In the genomic region with DNA sequence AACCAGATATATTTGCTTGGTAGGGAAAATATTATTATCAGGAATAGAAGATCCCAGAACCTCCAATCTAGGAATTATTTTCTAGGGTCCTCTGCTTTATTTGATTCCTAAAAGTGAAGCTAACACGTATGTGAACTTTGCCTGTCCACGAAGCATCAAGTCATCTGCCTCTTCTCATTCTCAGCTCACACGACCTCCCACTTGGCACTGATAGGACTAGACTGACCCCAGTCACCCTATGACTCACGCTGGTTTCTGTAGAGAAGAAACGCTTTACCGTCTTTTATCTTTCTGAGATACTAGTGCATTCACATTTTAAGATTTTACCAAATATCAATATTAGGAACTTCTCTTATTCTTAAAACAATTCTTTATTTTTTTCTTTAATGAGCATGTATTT, we compare ENCODE assay signal across 10 cellular contexts. TPM values are rescaled to one million over a fixed set of nuclear protein-coding genes. Genes with fewer than 3 reads are reported as not detected.
"Had no signal": no experiment of that assay in that cellular context is flagged by ENCODE, and none has a peak within 500 bp of the region (broad histone marks: within the 10 kb centered on the region; RNA-seq: fewer than 3 reads in every experiment).

No MANE protein-coding gene starts in this region.

- H3K27ac ChIP-seq: HL-60 had no signal

- H3K27ac Mint-ChIP-seq: GM23338, H9 had no signal

- FAIRE-seq: H1, H54, HepG2 had no signal

- H3K9me3 Mint-ChIP-seq: GM23338 had no signal

- H3K4me1 Mint-ChIP-seq: GM23338, H9, IgD-negative memory B cell had no signal

- H2AFZ ChIP-seq: GM23338 had no signal

- H3K27me3 Mint-ChIP-seq: IgD-negative memory B cell had no signal

- H3K36me3 Mint-ChIP-seq: IgD-negative memory B cell had no signal

- ATAC-seq: GM23338, HepG2 had no signal

- H3K4me3 ChIP-seq: GM23338 had no signal

- H3K4me3 Mint-ChIP-seq: GM23338, H9, IgD-negative memory B cell had no signal

- H3K4me2 ChIP-seq: GM23338 had no signal

- DNase-seq: H9, HCEC 1CT, KBM-7 had no signal

RNA-seq across cellular contexts. Expression of gene KRTAP19-7, which starts 2.0 kb away (rescaled TPM):
- total RNA-seq: GM23338, H1, H9, HepG2, HT1080 had no signal

RNA-seq across cellular contexts. Expression of gene KRTAP19-6, which starts 21.4 kb away (rescaled TPM):
- total RNA-seq: GM23338, H1, H9, HepG2, HT1080 had no signal

RNA-seq across cellular contexts. Expression of gene KRTAP22-2, which starts 27.1 kb away (rescaled TPM):
- total RNA-seq: GM23338, H1, H9, HepG2, HT1080 had no signal

RNA-seq across cellular contexts. Expression of gene KRTAP6-3, which starts 29.2 kb away (rescaled TPM):
- total RNA-seq: GM23338, H1, H9, HepG2, HT1080 had no signal

RNA-seq across cellular contexts. Expression of gene KRTAP6-2, which starts 35.6 kb away (rescaled TPM):
- total RNA-seq: GM23338, H1, H9, HepG2, HT1080 had no signal
